Comparison of ENCODE assay signal across 2 cellular contexts in genomic region chr11:46380340-46381045, GRCh38.
TF ChIP-seq lines count a peak whose summit lies in the region.

No MANE protein-coding gene starts in this region.

TF ChIP-seq in A549, 52 proteins besides CTCF, POLR2A, EP300 and RAD21:
- TF ChIP-seq ZC3H11A (IDR thresholded peaks at IDR 0.05), result no peak
- TF ChIP-seq CHD2 (IDR thresholded peaks at IDR 0.05; ENCODE audit: low read length, partially characterized antibody), result no peak
- TF ChIP-seq, protein P1, sequence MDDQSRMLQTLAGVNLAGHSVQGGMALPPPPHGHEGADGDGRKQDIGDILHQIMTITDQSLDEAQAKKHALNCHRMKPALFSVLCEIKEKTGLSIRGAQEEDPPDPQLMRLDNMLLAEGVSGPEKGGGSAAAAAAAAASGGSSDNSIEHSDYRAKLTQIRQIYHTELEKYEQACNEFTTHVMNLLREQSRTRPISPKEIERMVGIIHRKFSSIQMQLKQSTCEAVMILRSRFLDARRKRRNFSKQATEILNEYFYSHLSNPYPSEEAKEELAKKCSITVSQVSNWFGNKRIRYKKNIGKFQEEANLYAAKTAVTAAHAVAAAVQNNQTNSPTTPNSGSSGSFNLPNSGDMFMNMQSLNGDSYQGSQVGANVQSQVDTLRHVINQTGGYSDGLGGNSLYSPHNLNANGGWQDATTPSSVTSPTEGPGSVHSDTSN (IDR thresholded peaks at IDR 0.05), result 0 out of 2 replicates have a peak, but pooled peaks have one; percentile 39
- TF ChIP-seq HMGXB4 (CRISPR knock-in tag; IDR thresholded peaks at IDR 0.05; ENCODE audit: borderline replicate concordance), result no peak
- TF ChIP-seq EHMT2 (IDR thresholded peaks at IDR 0.05; ENCODE audit: low read depth), result no peak
- TF ChIP-seq FOSL2 (IDR thresholded peaks at IDR 0.05), result no peak
- peak; percentile 27; the same call in 1 of the 2 replicates for TF ChIP-seq FOSL2 (CRISPR knock-in tag; IDR thresholded peaks at IDR 0.05)
- no peak for TF ChIP-seq KDM5A (IDR thresholded peaks at IDR 0.05)
- TF ChIP-seq ZSCAN20 (CRISPR knock-in tag; IDR thresholded peaks at IDR 0.05), result no peak
- TF ChIP-seq POLR2AphosphoS2 (conservative IDR thresholded peaks at IDR 0.05; ENCODE audit: low read length), result no peak
- TF ChIP-seq, protein P2, sequence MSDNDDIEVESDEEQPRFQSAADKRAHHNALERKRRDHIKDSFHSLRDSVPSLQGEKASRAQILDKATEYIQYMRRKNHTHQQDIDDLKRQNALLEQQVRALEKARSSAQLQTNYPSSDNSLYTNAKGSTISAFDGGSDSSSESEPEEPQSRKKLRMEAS (IDR thresholded peaks at IDR 0.05), result peak; percentile 34; the same call in 1 of the 2 replicates

TF ChIP-seq in GM23338, 12 proteins besides CTCF, POLR2A, EP300 and RAD21:
- TF ChIP-seq ETS1 (IDR thresholded peaks at IDR 0.05), result no peak
- no peak for TF ChIP-seq EZH2phosphoT487 (IDR thresholded peaks at IDR 0.05; ENCODE audit: unreplicated experiment)
- TF ChIP-seq ZNF114 (CRISPR knock-in tag; IDR thresholded peaks at IDR 0.05), result no peak
- TF ChIP-seq JUNB (IDR thresholded peaks at IDR 0.05; ENCODE audit: unreplicated experiment), result no peak
- no peak for TF ChIP-seq NANOG (IDR thresholded peaks at IDR 0.05; ENCODE audit: borderline replicate concordance)
- TF ChIP-seq STAT1 (IDR thresholded peaks at IDR 0.05; ENCODE audit: unreplicated experiment), result no peak
- TF ChIP-seq, protein P3, sequence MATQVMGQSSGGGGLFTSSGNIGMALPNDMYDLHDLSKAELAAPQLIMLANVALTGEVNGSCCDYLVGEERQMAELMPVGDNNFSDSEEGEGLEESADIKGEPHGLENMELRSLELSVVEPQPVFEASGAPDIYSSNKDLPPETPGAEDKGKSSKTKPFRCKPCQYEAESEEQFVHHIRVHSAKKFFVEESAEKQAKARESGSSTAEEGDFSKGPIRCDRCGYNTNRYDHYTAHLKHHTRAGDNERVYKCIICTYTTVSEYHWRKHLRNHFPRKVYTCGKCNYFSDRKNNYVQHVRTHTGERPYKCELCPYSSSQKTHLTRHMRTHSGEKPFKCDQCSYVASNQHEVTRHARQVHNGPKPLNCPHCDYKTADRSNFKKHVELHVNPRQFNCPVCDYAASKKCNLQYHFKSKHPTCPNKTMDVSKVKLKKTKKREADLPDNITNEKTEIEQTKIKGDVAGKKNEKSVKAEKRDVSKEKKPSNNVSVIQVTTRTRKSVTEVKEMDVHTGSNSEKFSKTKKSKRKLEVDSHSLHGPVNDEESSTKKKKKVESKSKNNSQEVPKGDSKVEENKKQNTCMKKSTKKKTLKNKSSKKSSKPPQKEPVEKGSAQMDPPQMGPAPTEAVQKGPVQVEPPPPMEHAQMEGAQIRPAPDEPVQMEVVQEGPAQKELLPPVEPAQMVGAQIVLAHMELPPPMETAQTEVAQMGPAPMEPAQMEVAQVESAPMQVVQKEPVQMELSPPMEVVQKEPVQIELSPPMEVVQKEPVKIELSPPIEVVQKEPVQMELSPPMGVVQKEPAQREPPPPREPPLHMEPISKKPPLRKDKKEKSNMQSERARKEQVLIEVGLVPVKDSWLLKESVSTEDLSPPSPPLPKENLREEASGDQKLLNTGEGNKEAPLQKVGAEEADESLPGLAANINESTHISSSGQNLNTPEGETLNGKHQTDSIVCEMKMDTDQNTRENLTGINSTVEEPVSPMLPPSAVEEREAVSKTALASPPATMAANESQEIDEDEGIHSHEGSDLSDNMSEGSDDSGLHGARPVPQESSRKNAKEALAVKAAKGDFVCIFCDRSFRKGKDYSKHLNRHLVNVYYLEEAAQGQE (IDR thresholded peaks at IDR 0.05; ENCODE audit: unreplicated experiment), result no peak
- TF ChIP-seq, protein P4, sequence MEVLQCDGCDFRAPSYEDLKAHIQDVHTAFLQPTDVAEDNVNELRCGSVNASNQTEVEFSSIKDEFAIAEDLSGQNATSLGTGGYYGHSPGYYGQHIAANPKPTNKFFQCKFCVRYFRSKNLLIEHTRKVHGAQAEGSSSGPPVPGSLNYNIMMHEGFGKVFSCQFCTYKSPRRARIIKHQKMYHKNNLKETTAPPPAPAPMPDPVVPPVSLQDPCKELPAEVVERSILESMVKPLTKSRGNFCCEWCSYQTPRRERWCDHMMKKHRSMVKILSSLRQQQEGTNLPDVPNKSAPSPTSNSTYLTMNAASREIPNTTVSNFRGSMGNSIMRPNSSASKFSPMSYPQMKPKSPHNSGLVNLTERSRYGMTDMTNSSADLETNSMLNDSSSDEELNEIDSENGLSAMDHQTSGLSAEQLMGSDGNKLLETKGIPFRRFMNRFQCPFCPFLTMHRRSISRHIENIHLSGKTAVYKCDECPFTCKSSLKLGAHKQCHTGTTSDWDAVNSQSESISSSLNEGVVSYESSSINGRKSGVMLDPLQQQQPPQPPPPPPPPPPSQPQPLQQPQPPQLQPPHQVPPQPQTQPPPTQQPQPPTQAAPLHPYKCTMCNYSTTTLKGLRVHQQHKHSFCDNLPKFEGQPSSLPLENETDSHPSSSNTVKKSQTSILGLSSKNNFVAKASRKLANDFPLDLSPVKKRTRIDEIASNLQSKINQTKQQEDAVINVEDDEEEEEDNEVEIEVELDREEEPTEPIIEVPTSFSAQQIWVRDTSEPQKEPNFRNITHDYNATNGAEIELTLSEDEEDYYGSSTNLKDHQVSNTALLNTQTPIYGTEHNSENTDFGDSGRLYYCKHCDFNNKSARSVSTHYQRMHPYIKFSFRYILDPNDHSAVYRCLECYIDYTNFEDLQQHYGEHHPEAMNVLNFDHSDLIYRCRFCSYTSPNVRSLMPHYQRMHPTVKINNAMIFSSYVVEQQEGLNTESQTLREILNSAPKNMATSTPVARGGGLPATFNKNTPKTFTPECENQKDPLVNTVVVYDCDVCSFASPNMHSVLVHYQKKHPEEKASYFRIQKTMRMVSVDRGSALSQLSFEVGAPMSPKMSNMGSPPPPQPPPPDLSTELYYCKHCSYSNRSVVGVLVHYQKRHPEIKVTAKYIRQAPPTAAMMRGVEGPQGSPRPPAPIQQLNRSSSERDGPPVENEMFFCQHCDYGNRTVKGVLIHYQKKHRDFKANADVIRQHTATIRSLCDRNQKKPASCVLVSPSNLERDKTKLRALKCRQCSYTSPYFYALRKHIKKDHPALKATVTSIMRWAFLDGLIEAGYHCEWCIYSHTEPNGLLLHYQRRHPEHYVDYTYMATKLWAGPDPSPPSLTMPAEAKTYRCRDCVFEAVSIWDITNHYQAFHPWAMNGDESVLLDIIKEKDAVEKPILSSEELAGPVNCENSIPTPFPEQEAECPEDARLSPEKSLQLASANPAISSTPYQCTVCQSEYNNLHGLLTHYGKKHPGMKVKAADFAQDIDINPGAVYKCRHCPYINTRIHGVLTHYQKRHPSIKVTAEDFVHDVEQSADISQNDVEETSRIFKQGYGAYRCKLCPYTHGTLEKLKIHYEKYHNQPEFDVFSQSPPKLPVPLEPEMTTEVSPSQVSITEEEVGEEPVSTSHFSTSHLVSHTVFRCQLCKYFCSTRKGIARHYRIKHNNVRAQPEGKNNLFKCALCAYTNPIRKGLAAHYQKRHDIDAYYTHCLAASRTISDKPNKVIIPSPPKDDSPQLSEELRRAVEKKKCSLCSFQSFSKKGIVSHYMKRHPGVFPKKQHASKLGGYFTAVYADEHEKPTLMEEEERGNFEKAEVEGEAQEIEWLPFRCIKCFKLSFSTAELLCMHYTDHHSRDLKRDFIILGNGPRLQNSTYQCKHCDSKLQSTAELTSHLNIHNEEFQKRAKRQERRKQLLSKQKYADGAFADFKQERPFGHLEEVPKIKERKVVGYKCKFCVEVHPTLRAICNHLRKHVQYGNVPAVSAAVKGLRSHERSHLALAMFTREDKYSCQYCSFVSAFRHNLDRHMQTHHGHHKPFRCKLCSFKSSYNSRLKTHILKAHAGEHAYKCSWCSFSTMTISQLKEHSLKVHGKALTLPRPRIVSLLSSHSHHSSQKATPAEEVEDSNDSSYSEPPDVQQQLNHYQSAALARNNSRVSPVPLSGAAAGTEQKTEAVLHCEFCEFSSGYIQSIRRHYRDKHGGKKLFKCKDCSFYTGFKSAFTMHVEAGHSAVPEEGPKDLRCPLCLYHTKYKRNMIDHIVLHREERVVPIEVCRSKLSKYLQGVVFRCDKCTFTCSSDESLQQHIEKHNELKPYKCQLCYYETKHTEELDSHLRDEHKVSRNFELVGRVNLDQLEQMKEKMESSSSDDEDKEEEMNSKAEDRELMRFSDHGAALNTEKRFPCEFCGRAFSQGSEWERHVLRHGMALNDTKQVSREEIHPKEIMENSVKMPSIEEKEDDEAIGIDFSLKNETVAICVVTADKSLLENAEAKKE (CRISPR knock-in tag; IDR thresholded peaks at IDR 0.05), result no peak
- TF ChIP-seq ZNF331 (CRISPR knock-in tag; IDR thresholded peaks at IDR 0.05; ENCODE audit: low read depth), result no peak
- TF ChIP-seq EZH2 (IDR thresholded peaks at IDR 0.05; ENCODE audit: low read depth, unreplicated experiment), result no peak
TF ChIP-seq in GM23338: peak in this region for 0.
